Comparison of ENCODE assay signal across 20 cellular contexts in the genomic region with DNA sequence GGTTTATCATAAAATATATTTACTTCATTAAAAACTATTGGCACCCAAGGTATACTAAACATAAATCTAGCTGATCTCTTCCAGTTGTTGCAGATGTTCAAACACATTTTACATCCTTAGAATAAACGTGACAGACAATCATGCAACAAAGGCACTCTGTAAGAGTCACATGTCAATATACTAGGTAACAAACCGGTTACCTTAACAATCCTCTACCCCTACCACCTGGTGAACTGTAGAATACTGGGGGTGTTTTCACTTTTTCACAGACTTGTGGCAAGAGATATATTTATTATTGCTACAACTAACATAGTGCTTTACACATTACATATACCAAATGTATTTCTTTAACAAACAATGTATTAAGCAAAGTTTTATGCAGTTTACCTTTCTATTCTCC. TPM values are rescaled to one million over a fixed set of nuclear protein-coding genes. Genes with fewer than 3 reads are reported as not detected.
DNase-seq lines count a peak whose midpoint lies in the region; ATAC-seq and TF ChIP-seq lines count a peak whose summit lies in the region.
"Had no signal": no experiment of that assay in that cellular context is flagged by ENCODE, and none has a peak within 500 bp of the region (broad histone marks: within the 10 kb centered on the region; RNA-seq: fewer than 3 reads in every experiment).

No MANE protein-coding gene starts in this region.

- no peaks in the 10 kb centered on the region for H3K27me3 Mint-ChIP-seq in activated CD4-positive, alpha-beta T cell treated with anti-CD3 and anti-CD28 coated beads, Interleukin-2, amount 10 ng/mL, durations not matched to agents 7 days and 5 days
- H3K27me3 Mint-ChIP-seq in IgD-negative memory B cell (no peaks in the 10 kb centered on the region), natural killer cell (ENCODE audit: low read depth in 2 of 2) (no peaks in the 10 kb centered on the region)
- H3K27me3 Mint-ChIP-seq in activated T-helper 17 cell treated with anti-CD3 and anti-CD28 coated beads, Interleukin-2, amount 50 U/mL, for 72 hours: no peaks in the 10 kb centered on the region
- H3K27me3 Mint-ChIP-seq: type B pancreatic cell had no signal

- DNase-seq in activated CD4-positive, alpha-beta T cell treated with anti-CD3 and anti-CD28 coated beads, Interleukin-2, amount 10 ng/mL, durations not matched to agents 7 days and 5 days: no peak
- DNase-seq in activated CD4-positive, alpha-beta T cell treated with anti-CD3 and anti-CD28 coated beads for 48 hours: no peak
- DNase-seq in natural killer cell (no peak), ureter (ENCODE audit: low spot score) (no peak)
- DNase-seq: activated effector memory CD4-positive, alpha-beta T cell treated with Interleukin-2 at 50 U/mL for 16 hours; anterior cingulate cortex; NCI-H1105; NCI-H446; PC-9; retina; SHP77; stimulated activated CD4-positive, alpha-beta T cell treated with anti-CD3 and anti-CD28 coated beads, Interleukin-4, amount 100 ng/mL, for 24 hours; stomach; WERI-Rb-1 had no signal

- TF ChIP-seq CTCF in natural killer cell (IDR thresholded peaks at IDR 0.05): no peak

- POLR2A ChIA-PET in activated CD4-positive, alpha-beta T cell treated with anti-CD3 and anti-CD28 coated beads, Interleukin-2, amount 10 ng/mL, durations not matched to agents 7 days and 5 days (lab: Charles Lee): no interaction called here

- ATAC-seq in activated T-helper 17 cell treated with anti-CD3 and anti-CD28 coated beads, Interleukin-2, amount 50 U/mL, for 72 hours (replicated peaks): no peak
- ATAC-seq in natural killer cell (no peak), GM18909 (IDR thresholded peaks at IDR 0.05; ENCODE audit: poor library complexity, unreplicated experiment) (no peak), GM19328 (IDR thresholded peaks at IDR 0.05; ENCODE audit: unreplicated experiment) (no peak)
- ATAC-seq: HepG2 had no signal

- intact Hi-C loops in natural killer cell (cut with micrococcal nuclease): no loop called here

- H3K4me1 Mint-ChIP-seq in activated CD4-positive, alpha-beta T cell treated with anti-CD3 and anti-CD28 coated beads, Interleukin-2, amount 10 ng/mL, durations not matched to agents 7 days and 5 days: peaks cover 83% of the 10 kb centered on the region
- H3K4me1 Mint-ChIP-seq in IgD-negative memory B cell: peaks cover 62 to 79% (median 66%) of the 10 kb centered on the region in 3 donors
- peaks cover 39% of the 10 kb centered on the region for H3K4me1 Mint-ChIP-seq in activated T-helper 17 cell treated with anti-CD3 and anti-CD28 coated beads, Interleukin-2, amount 50 U/mL, for 72 hours
- peaks cover 53 to 65% of the 10 kb centered on the region in 2 donors for H3K4me1 Mint-ChIP-seq in natural killer cell

- CTCF ChIA-PET in activated CD4-positive, alpha-beta T cell treated with anti-CD3 and anti-CD28 coated beads, Interleukin-2, amount 10 ng/mL, durations not matched to agents 7 days and 5 days (lab: Charles Lee): no interaction called here

- H3K4me3 Mint-ChIP-seq in activated CD4-positive, alpha-beta T cell treated with anti-CD3 and anti-CD28 coated beads, Interleukin-2, amount 10 ng/mL, durations not matched to agents 7 days and 5 days: peak overlapping the region; percentile 37
- H3K4me3 Mint-ChIP-seq in IgD-negative memory B cell (peak overlapping the region in 1 of 4 donors; percentile 3), natural killer cell (no peak overlapping the region)
- peak overlapping the region; percentile 94 for H3K4me3 Mint-ChIP-seq in activated T-helper 17 cell treated with anti-CD3 and anti-CD28 coated beads, Interleukin-2, amount 50 U/mL, for 72 hours
- H3K4me3 Mint-ChIP-seq: type B pancreatic cell had no signal

- H3K36me3 Mint-ChIP-seq in activated CD4-positive, alpha-beta T cell treated with anti-CD3 and anti-CD28 coated beads, Interleukin-2, amount 10 ng/mL, durations not matched to agents 7 days and 5 days (ENCODE audit: low read depth): peaks cover 86% of the 10 kb centered on the region
- H3K36me3 Mint-ChIP-seq in IgD-negative memory B cell: peaks cover 28% of the 10 kb centered on the region
- H3K36me3 Mint-ChIP-seq in activated T-helper 17 cell treated with anti-CD3 and anti-CD28 coated beads, Interleukin-2, amount 50 U/mL, for 72 hours (ENCODE audit: low read depth): peaks cover 100% of the 10 kb centered on the region
- H3K36me3 Mint-ChIP-seq in natural killer cell: peaks cover 29% of the 10 kb centered on the region

- no peaks in the 10 kb centered on the region for H3K9me3 Mint-ChIP-seq in activated CD4-positive, alpha-beta T cell treated with anti-CD3 and anti-CD28 coated beads, Interleukin-2, amount 10 ng/mL, durations not matched to agents 7 days and 5 days
- H3K9me3 Mint-ChIP-seq in IgD-negative memory B cell (no peaks in the 10 kb centered on the region), natural killer cell (no peaks in the 10 kb centered on the region)
- H3K9me3 Mint-ChIP-seq in activated T-helper 17 cell treated with anti-CD3 and anti-CD28 coated beads, Interleukin-2, amount 50 U/mL, for 72 hours: peaks cover 3% of the 10 kb centered on the region
- H3K9me3 Mint-ChIP-seq: type B pancreatic cell had no signal

- H3K27ac Mint-ChIP-seq in activated CD4-positive, alpha-beta T cell treated with anti-CD3 and anti-CD28 coated beads, Interleukin-2, amount 10 ng/mL, durations not matched to agents 7 days and 5 days: peak overlapping the region; percentile 1
- peak overlapping the region; percentile 25 to 78 (median 47) for H3K27ac Mint-ChIP-seq in IgD-negative memory B cell
- peak overlapping the region; percentile 23 for H3K27ac Mint-ChIP-seq in activated T-helper 17 cell treated with anti-CD3 and anti-CD28 coated beads, Interleukin-2, amount 50 U/mL, for 72 hours
- peak overlapping the region; percentile 31 to 95 for H3K27ac Mint-ChIP-seq in natural killer cell
- H3K27ac Mint-ChIP-seq: type B pancreatic cell had no signal

RNA-seq across cellular contexts. Expression of gene STK17B, which starts 15.8 kb away (rescaled TPM):
- 100 to 1,000 TPM; 329 to 403 TPM for total RNA-seq in activated CD4-positive, alpha-beta T cell treated with anti-CD3 and anti-CD28 coated beads, Interleukin-2, amount 10 ng/mL, durations not matched to agents 7 days and 5 days
- 71.9 TPM for polyA plus RNA-seq in IgD-negative memory B cell
- 100 to 1,000 TPM; 168 to 190 TPM for total RNA-seq in activated T-helper 17 cell treated with anti-CD3 and anti-CD28 coated beads, Interleukin-2, amount 50 U/mL, for 72 hours
- 100 to 1,000 TPM; 295 to 390 (median 380) TPM for total RNA-seq in natural killer cell
- total RNA-seq in ureter: 29.7 TPM

Comparison
In these comparisons a context has a peak if more than half of its experiments do, and no peak if none do; other contexts are left out.
1. H3K27ac Mint-ChIP-seq: peak in every context shown above with its lines; median percentile 63 in natural killer cell; 47 in IgD-negative memory B cell; 23 in activated T-helper 17 cell treated with anti-CD3 and anti-CD28 coated beads, Interleukin-2, amount 50 U/mL, for 72 hours; 1 in activated CD4-positive, alpha-beta T cell treated with anti-CD3 and anti-CD28 coated beads, Interleukin-2, amount 10 ng/mL, durations not matched to agents 7 days and 5 days.